ENCODE assay signal across 28 cellular contexts in genomic region chr1:232687304-232687703, GRCh38.
"Had no signal": no experiment of that assay in that cellular context is flagged by ENCODE, and none has a peak within 500 bp of the region (broad histone marks: within the 10 kb centered on the region; RNA-seq: fewer than 3 reads in every experiment).

No MANE protein-coding gene starts in this region.

- ATAC-seq: effector memory CD8-positive, alpha-beta T cell; esophagus mucosa; foreskin keratinocyte; gastrocnemius medialis; gastroesophageal sphincter; heart left ventricle had no signal

- H3K36me3 ChIP-seq: colonic mucosa, esophagus muscularis mucosa, esophagus squamous epithelium, gastrocnemius medialis, gastroesophageal sphincter, heart left ventricle, heart right ventricle had no signal

- H3K4me1 ChIP-seq: esophagus squamous epithelium, foreskin keratinocyte, gastrocnemius medialis had no signal

- DNase-seq: colonic mucosa; cortex of kidney; dermis blood vessel endothelial cell; dorsolateral prefrontal cortex; effector CD4-positive, alpha-beta T cell; effector CD8-positive, alpha-beta T cell; effector memory CD4-positive, alpha-beta T cell; effector memory CD8-positive, alpha-beta T cell; endodermal cell; erythroblast; esophagus squamous epithelium; foreskin fibroblast; foreskin keratinocyte; foreskin melanocyte; gastrocnemius medialis; glutamatergic neuron; heart left ventricle; heart right ventricle had no signal

- H3K4me3 Mint-ChIP-seq: dendritic cell treated with granulocyte-macrophage colony-stimulating factor and Interleukin-4, amounts not matched to agents 40 ng/mL and 50 ng/mL, for 4 days; effector memory CD8-positive, alpha-beta T cell; endodermal cell had no signal

- H3K4me3 ChIP-seq: colonic mucosa, coronary artery, dorsolateral prefrontal cortex, esophagus muscularis mucosa, esophagus squamous epithelium, gastrocnemius medialis, gastroesophageal sphincter, heart left ventricle, heart right ventricle had no signal

- H3K9me3 Mint-ChIP-seq: effector memory CD8-positive, alpha-beta T cell; endodermal cell had no signal

- H3K27me3 ChIP-seq: colonic mucosa, esophagus muscularis mucosa, esophagus squamous epithelium, gastroesophageal sphincter, heart right ventricle had no signal

- H3K27ac ChIP-seq: colonic mucosa, coronary artery, dorsolateral prefrontal cortex, epithelial cell of prostate, esophagus muscularis mucosa, esophagus squamous epithelium, foreskin keratinocyte, gastrocnemius medialis, gastroesophageal sphincter, heart right ventricle had no signal

- H3K27ac Mint-ChIP-seq: dendritic cell treated with granulocyte-macrophage colony-stimulating factor and Interleukin-4, amounts not matched to agents 40 ng/mL and 50 ng/mL, for 4 days; effector memory CD8-positive, alpha-beta T cell; endodermal cell had no signal

- FAIRE-seq: colon, endometrium, endothelial cell of umbilical vein, frontal cortex had no signal

- H3K9me3 ChIP-seq: colonic mucosa, esophagus muscularis mucosa, esophagus squamous epithelium, gastrocnemius medialis, gastroesophageal sphincter, heart right ventricle had no signal
